Comparison of ENCODE assay signal across 8 cellular contexts in genomic region chr17:7834891-7835817, GRCh38. TPM values are rescaled to one million over a fixed set of nuclear protein-coding genes. Genes with fewer than 3 reads are reported as not detected.
DNase-seq lines count a peak whose midpoint lies in the region; ATAC-seq and TF ChIP-seq lines count a peak whose summit lies in the region.

No MANE protein-coding gene starts in this region.

- TF ChIP-seq CTCF in liver (IDR thresholded peaks at IDR 0.05; ENCODE audit: low read depth, low read length, missing input control): peak; percentile 54

- peak overlapping the region; percentile 66 to 80 (median 77) for H3K4me3 ChIP-seq in BLaER1 treated with 17β-estradiol and CSF1 and Interleukin-3, amounts not matched to agents 10 nM and 100 nM
- peak overlapping the region; percentile 59 to 74 (median 72) for H3K4me3 ChIP-seq in liver (ENCODE audit: low read depth in 1 of 3, low read length in 3 of 3)

- intact Hi-C loops in activated CD4-positive, alpha-beta memory T cell treated with anti-CD3 and anti-CD28 coated beads for 36 hours (cut with micrococcal nuclease): loop anchor here (1.0 to 10.0 kb wide), 8 partner anchors 9 to 351 kb away; partner anchors contain the start of genes MPDU1, NAA38, POLR2A and TP53

- H3K4me3 Mint-ChIP-seq in activated CD4-positive, alpha-beta memory T cell treated with anti-CD3 and anti-CD28 coated beads for 36 hours: peak overlapping the region; percentile 90

- H3K9me3 ChIP-seq in BLaER1 treated with 17β-estradiol and CSF1 and Interleukin-3, amounts not matched to agents 10 nM and 100 nM (replicated peaks in 1 of 11): no peaks in the 10 kb centered on the region
- no peaks in the 10 kb centered on the region for H3K9me3 ChIP-seq in liver (ENCODE audit: control insufficient read depth in 4 of 4, low read length in 3 of 4)

- peak overlapping the region; percentile 80 to 96 (median 91) for H3K27ac ChIP-seq in BLaER1 treated with 17β-estradiol and CSF1 and Interleukin-3, amounts not matched to agents 10 nM and 100 nM
- H3K27ac ChIP-seq in liver (ENCODE audit: low read depth in 1 of 2, low read length in 2 of 2): peak overlapping the region; percentile 98 to 99

- peak; percentile 40 for ATAC-seq in GM19438 (IDR thresholded peaks at IDR 0.05; ENCODE audit: low read depth, unreplicated experiment)

- H3K36me3 ChIP-seq in BLaER1 treated with 17β-estradiol and CSF1 and Interleukin-3, amounts not matched to agents 10 nM and 100 nM: peaks cover 0 to 9% (median 6%) of the 10 kb centered on the region in 11 experiments; a peak in 12 of 22 replicates
- H3K36me3 ChIP-seq in liver (ENCODE audit: control insufficient read depth in 4 of 4, insufficient read depth in 3 of 4, low read depth in 1 of 4, low read length in 3 of 4): no peaks in the 10 kb centered on the region

- peak overlapping the region; percentile 95 for H3K27ac Mint-ChIP-seq in activated CD4-positive, alpha-beta memory T cell treated with anti-CD3 and anti-CD28 coated beads for 36 hours

- CTCF ChIA-PET in activated CD4-positive, alpha-beta memory T cell treated with anti-CD3 and anti-CD28 coated beads for 36 hours (lab: Charles Lee): interaction anchor here (0.6 to 7.2 kb wide), 23 partner anchors 9 to 431 kb away, joined by 3 to 70 read pairs (median 5); partner anchors contain the start of genes CYB5D1, KCNAB3, NAA38 and TMEM256

- peak; percentile 67 to 78 for TF ChIP-seq RAD21 in liver (IDR thresholded peaks at IDR 0.05)

- under 1% methylated on average over 75 of the region's 75 CpGs for WGBS in liver

- H3K36me3 Mint-ChIP-seq in activated CD4-positive, alpha-beta memory T cell treated with anti-CD3 and anti-CD28 coated beads for 36 hours: no peaks in the 10 kb centered on the region

- POLR2A ChIA-PET in activated CD4-positive, alpha-beta memory T cell treated with anti-CD3 and anti-CD28 coated beads for 36 hours (lab: Charles Lee): interaction anchor here (0.9 to 3.5 kb wide), 7 partner anchors 8 to 251 kb away, joined by 3 to 24 read pairs (median 10); partner anchors contain the start of genes CYB5D1, MPDU1 and NAA38

- DNase-seq in HPDE6-E6E7 (ENCODE audit: extremely low spot score) (peak; percentile 84), NCI-H82 treated with DMSO at 0.1 percent for 48 hours (lab: John Stamatoyannopoulos, UW; ENCODE audit: unreplicated experiment) (peak; percentile 97), dermis microvascular lymphatic vessel endothelial cell (ENCODE audit: low read depth in 2 of 2) (peak; percentile 97 to 99)
- DNase-seq in activated CD4-positive, alpha-beta memory T cell treated with anti-CD3 and anti-CD28 coated beads for 36 hours: peak; percentile 95
- DNase-seq in stimulated activated CD4-positive, alpha-beta T cell treated with anti-CD3 and anti-CD28 coated beads, Interleukin-2, amount 100 ng/mL, for 48 hours: peak; percentile 82

- no peaks in the 10 kb centered on the region for H3K9me3 Mint-ChIP-seq in activated CD4-positive, alpha-beta memory T cell treated with anti-CD3 and anti-CD28 coated beads for 36 hours

- H3K4me1 Mint-ChIP-seq in activated CD4-positive, alpha-beta memory T cell treated with anti-CD3 and anti-CD28 coated beads for 36 hours (ENCODE audit: low read depth): peaks cover 42% of the 10 kb centered on the region

- H3K27me3 Mint-ChIP-seq in activated CD4-positive, alpha-beta memory T cell treated with anti-CD3 and anti-CD28 coated beads for 36 hours: no peaks in the 10 kb centered on the region

- H3K4me1 ChIP-seq in BLaER1 treated with 17β-estradiol and CSF1 and Interleukin-3, amounts not matched to agents 10 nM and 100 nM: peaks cover 38 to 49% (median 45%) of the 10 kb centered on the region in 10 experiments
- peaks cover 7 to 56% (median 38%) of the 10 kb centered on the region in 4 donors for H3K4me1 ChIP-seq in liver (ENCODE audit: control insufficient read depth in 4 of 4, insufficient read depth in 4 of 4, low read length in 3 of 4)

- H3K9ac ChIP-seq in BLaER1 treated with 17β-estradiol and CSF1 and Interleukin-3, amounts not matched to agents 10 nM and 100 nM: peak overlapping the region; percentile 77 to 94 (median 87)
- H3K9ac ChIP-seq in liver (ENCODE audit: low read depth in 1 of 2, low read length in 2 of 2): peak overlapping the region; percentile 64 to 68

- peaks cover 0 to 4% (median 0%) of the 10 kb centered on the region in 11 experiments; a peak in 2 of 22 replicates for H3K27me3 ChIP-seq in BLaER1 treated with 17β-estradiol and CSF1 and Interleukin-3, amounts not matched to agents 10 nM and 100 nM
- H3K27me3 ChIP-seq in liver (ENCODE audit: control insufficient read depth in 4 of 4, insufficient read depth in 4 of 4, low read length in 3 of 4): no peaks in the 10 kb centered on the region

- peak overlapping the region; percentile 92 to 100 (median 98) for H3K4me2 ChIP-seq in BLaER1 treated with 17β-estradiol and CSF1 and Interleukin-3, amounts not matched to agents 10 nM and 100 nM

- H4K20me1 ChIP-seq in BLaER1 treated with 17β-estradiol and CSF1 and Interleukin-3, amounts not matched to agents 10 nM and 100 nM: peaks cover 9 to 18% (median 16%) of the 10 kb centered on the region in 11 experiments; a peak in 12 of 22 replicates

TF ChIP-seq in liver, 16 proteins besides CTCF, POLR2A, EP300 and RAD21 (continues in another document):
- peak; percentile 17 for TF ChIP-seq REST (IDR thresholded peaks at IDR 0.05)
- peak in 1 of 2 donors; percentile 21 for TF ChIP-seq GABPA (IDR thresholded peaks at IDR 0.05 in 1 of 2, conservative IDR thresholded peaks at IDR 0.05 in 1 of 2)
- peak in 1 of 2 donors; percentile 31 for TF ChIP-seq HNF4A (conservative IDR thresholded peaks at IDR 0.05)
- no peak for TF ChIP-seq MAX (IDR thresholded peaks at IDR 0.05)
- peak; percentile 95 for TF ChIP-seq ZBTB33 (IDR thresholded peaks at IDR 0.05)

RNA-seq across cellular contexts. Expression of gene KDM6B, which starts 1.1 kb away (rescaled TPM):
- total RNA-seq in activated CD4-positive, alpha-beta memory T cell treated with anti-CD3 and anti-CD28 coated beads for 36 hours: 10 to 100 TPM; 44.1 to 49.6 TPM
- total RNA-seq in dermis microvascular lymphatic vessel endothelial cell (1.0 and 3.5 TPM in 2 replicates), liver (10 to 100 TPM in 1 of 2 donors, 1 to 10 TPM in 1; 3.5 to 11.5 TPM)
- polyA plus RNA-seq in liver: 1 to 10 TPM; 2.5 to 3.2 TPM

RNA-seq across cellular contexts. Expression of gene TMEM88, which starts 19.7 kb away (rescaled TPM):
- 1 to 10 TPM; 2.2 to 2.4 TPM for total RNA-seq in activated CD4-positive, alpha-beta memory T cell treated with anti-CD3 and anti-CD28 coated beads for 36 hours
- total RNA-seq in dermis microvascular lymphatic vessel endothelial cell (11.6 and 17.2 TPM in 2 replicates), liver (1 to 10 TPM in 1 of 2 donors, under 1 TPM in 1; 0.65 to 4.0 TPM)
- 1 to 10 TPM; 3.3 to 4.6 TPM for polyA plus RNA-seq in liver

RNA-seq across cellular contexts. Expression of gene NAA38, which starts 22.2 kb away (rescaled TPM):
- total RNA-seq in activated CD4-positive, alpha-beta memory T cell treated with anti-CD3 and anti-CD28 coated beads for 36 hours: 10 to 100 TPM; 68.2 to 74.7 TPM
- total RNA-seq in dermis microvascular lymphatic vessel endothelial cell (84.6 and 171 TPM in 2 replicates), liver (10 to 100 TPM; 24.3 to 72.0 TPM)
- polyA plus RNA-seq in liver: 100 to 1,000 TPM in 1 of 2 donors, 10 to 100 TPM in 1; 41.6 to 118 TPM

RNA-seq across cellular contexts. Expression of gene CYB5D1, which starts 22.6 kb away (rescaled TPM):
- 1 to 10 TPM; 6.0 to 6.9 TPM for total RNA-seq in activated CD4-positive, alpha-beta memory T cell treated with anti-CD3 and anti-CD28 coated beads for 36 hours
- total RNA-seq in dermis microvascular lymphatic vessel endothelial cell (5.6 and 6.0 TPM in 2 replicates), liver (10 to 100 TPM in 1 of 2 donors, 1 to 10 TPM in 1; 4.4 to 12.0 TPM)
- polyA plus RNA-seq in liver: 1 to 10 TPM; 2.5 to 8.8 TPM

RNA-seq across cellular contexts. Expression of gene CHD3, which starts 53.4 kb away (rescaled TPM):
- 100 to 1,000 TPM; 120 to 133 TPM for total RNA-seq in activated CD4-positive, alpha-beta memory T cell treated with anti-CD3 and anti-CD28 coated beads for 36 hours
- 57.8 and 60.2 TPM in 2 replicates for total RNA-seq in dermis microvascular lymphatic vessel endothelial cell
- total RNA-seq in liver: 10 to 100 TPM; 11.0 to 14.4 TPM
- 1 to 10 TPM; 1.9 to 3.4 TPM for polyA plus RNA-seq in liver

Comparison
In these comparisons a context has a peak if more than half of its experiments do, and no peak if none do; other contexts are left out.
1. Peak in every context shown above with its lines: DNase-seq, ATAC-seq, H3K4me3 ChIP-seq and H3K27ac ChIP-seq.